In genomic region chr6:37517411-37517812, GRCh38 we compare ENCODE assay signal across 8 cellular contexts. TPM values are rescaled to one million over a fixed set of nuclear protein-coding genes. Genes with fewer than 3 reads are reported as not detected.
DNase-seq lines count a peak whose midpoint lies in the region; ATAC-seq and TF ChIP-seq lines count a peak whose summit lies in the region.

No MANE protein-coding gene starts in this region.

- ATAC-seq in GM19438 (IDR thresholded peaks at IDR 0.05; ENCODE audit: low read depth, unreplicated experiment) (peak; percentile 40), GM19351 (IDR thresholded peaks at IDR 0.05; ENCODE audit: unreplicated experiment) (no peak), HG03378 (IDR thresholded peaks at IDR 0.05; ENCODE audit: unreplicated experiment) (no peak)

- H3K27me3 Mint-ChIP-seq in activated naive CD8-positive, alpha-beta T cell, result no peaks in the 10 kb centered on the region
- peaks cover 42% of the 10 kb centered on the region for H3K27me3 Mint-ChIP-seq in type B pancreatic cell

- H3K4me1 Mint-ChIP-seq in activated naive CD8-positive, alpha-beta T cell (ENCODE audit: low read depth), result peaks cover 89% of the 10 kb centered on the region
- peaks cover 39% of the 10 kb centered on the region for H3K4me1 Mint-ChIP-seq in type B pancreatic cell (ENCODE audit: unreplicated experiment)

- no peaks in the 10 kb centered on the region for H3K36me3 Mint-ChIP-seq in activated naive CD8-positive, alpha-beta T cell
- H3K36me3 Mint-ChIP-seq in type B pancreatic cell, result no peaks in the 10 kb centered on the region

- TF ChIP-seq CTCF in type B pancreatic cell (conservative IDR thresholded peaks at IDR 0.05), result no peak

- no peaks in the 10 kb centered on the region for H3K9me3 Mint-ChIP-seq in activated naive CD8-positive, alpha-beta T cell (ENCODE audit: low read depth)
- no peaks in the 10 kb centered on the region for H3K9me3 Mint-ChIP-seq in type B pancreatic cell

- H3K4me3 Mint-ChIP-seq in activated naive CD8-positive, alpha-beta T cell, result peak overlapping the region; percentile 84
- no peak overlapping the region for H3K4me3 Mint-ChIP-seq in type B pancreatic cell

- H3K27ac Mint-ChIP-seq in activated naive CD8-positive, alpha-beta T cell, result peak overlapping the region; percentile 96
- no peak overlapping the region for H3K27ac Mint-ChIP-seq in type B pancreatic cell

- DNase-seq in T-helper 1 cell (peak; percentile 48 to 92 (median 72)), type B pancreatic cell (ENCODE audit: extremely low spot score, unreplicated experiment) (no peak), epidermal melanocyte (ENCODE audit: insufficient read length, low spot score) (no peak)
- DNase-seq in stimulated activated CD4-positive, alpha-beta T cell treated with anti-CD3 and anti-CD28 coated beads, TNF-alpha, amount 100 ng/mL, for 24 hours (ENCODE audit: low read depth in 3 of 3), result peak; percentile 48 to 70 (median 61)

RNA-seq across cellular contexts. Expression of gene CCDC167, which starts 17.7 kb away (rescaled TPM):
- total RNA-seq in type B pancreatic cell (ENCODE audit: low replicate concordance), result 28.1 and 38.3 TPM in 2 replicates

Comparison
In these comparisons a context has a peak if more than half of its experiments do, and no peak if none do; other contexts are left out.
1. DNase-seq: peak in T-helper 1 cell (5 of 5) and stimulated activated CD4-positive, alpha-beta T cell treated with anti-CD3 and anti-CD28 coated beads, TNF-alpha, amount 100 ng/mL, for 24 hours (3 of 3); none in type B pancreatic cell (single experiment) and epidermal melanocyte (single experiment).